In genomic region chr12:65331456-65331855, GRCh38 we compare ENCODE assay signal across 18 cellular contexts. TPM values are rescaled to one million over a fixed set of nuclear protein-coding genes. Genes with fewer than 3 reads are reported as not detected.
"Had no signal": no experiment of that assay in that cellular context is flagged by ENCODE, and none has a peak within 500 bp of the region (broad histone marks: within the 10 kb centered on the region; RNA-seq: fewer than 3 reads in every experiment).

No MANE protein-coding gene starts in this region.

- H3K36me3 ChIP-seq: neutrophil, right lobe of liver, vagina had no signal

- H3K27ac ChIP-seq: left ventricle myocardium inferior, neutrophil, parathyroid adenoma, right atrium auricular region, right lobe of liver, tibial nerve, upper lobe of left lung, vagina had no signal

- H2AFZ ChIP-seq: hepatocyte, parathyroid adenoma had no signal

- DNase-seq: islet precursor cell; left ventricle myocardium inferior; naive thymus-derived CD8-positive, alpha-beta T cell; occipital lobe; right lobe of liver; stimulated activated CD4-positive, alpha-beta T cell treated with anti-CD3 and anti-CD28 coated beads, Interleukin-4, amount 100 ng/mL, for 24 hours; stimulated activated naive CD4-positive, alpha-beta T cell; stimulated activated naive CD8-positive, alpha-beta T cell treated with anti-CD3 and anti-CD28 coated beads, Interleukin-15, amount 100 ng/mL, for 72 hours; substantia nigra; upper lobe of left lung had no signal

- H3K9ac ChIP-seq: parathyroid adenoma had no signal

- H3K4me3 ChIP-seq: hepatocyte, left ventricle myocardium inferior, lung, right atrium auricular region, right lobe of liver, tibial nerve, upper lobe of left lung, vagina had no signal

- ATAC-seq: naive thymus-derived CD8-positive, alpha-beta T cell; right lobe of liver; stimulated activated effector memory CD8-positive, alpha-beta T cell treated with anti-CD3 and anti-CD28 coated beads, Interleukin-12 subunit alpha, Interleukin-12 subunit beta, amount 100 ng/mL, for 72 hours; stimulated activated naive CD8-positive, alpha-beta T cell treated with anti-CD3 and anti-CD28 coated beads, Interleukin-15, amount 100 ng/mL, for 72 hours had no signal

- H3K4me2 ChIP-seq: hepatocyte had no signal

- H3K4me1 ChIP-seq: parathyroid adenoma, vagina had no signal

- H3K9me3 ChIP-seq: left ventricle myocardium inferior, neutrophil, right atrium auricular region, right lobe of liver, tibial nerve, upper lobe of left lung, vagina had no signal

- H3K27me3 ChIP-seq: hepatocyte, neutrophil, right atrium auricular region, right lobe of liver, tibial nerve, upper lobe of left lung, vagina had no signal

- H3K79me2 ChIP-seq: hepatocyte, parathyroid adenoma had no signal

RNA-seq across cellular contexts. Expression of gene MSRB3, which starts 53.0 kb away (rescaled TPM):
- total RNA-seq: naive thymus-derived CD8-positive, alpha-beta T cell had no signal
- polyA plus RNA-seq: naive thymus-derived CD8-positive, alpha-beta T cell had no signal
